ENCODE assay signal across 1 cellular context in genomic region chr22:36239401-36240171, GRCh38.
A peak's percentile ranks its signal among the peaks of the same experiment; 100 is the strongest.
TF ChIP-seq lines count a peak whose summit lies in the region.

APOL2 (minus strand) TSS chr22:36239527; CDS start chr22:36233162, 6,365 bp downstream.

TF ChIP-seq in IMR-90, 13 proteins besides CTCF, POLR2A, EP300 and RAD21 (continued from another document):
- peak; percentile 46; the same call in 1 of the 2 replicates for TF ChIP-seq USF2 (IDR thresholded peaks at IDR 0.05; ENCODE audit: low read depth, low read length)
- TF ChIP-seq BHLHE40 (IDR thresholded peaks at IDR 0.05; ENCODE audit: low read depth, low read length), result peak; percentile 38; the same call in 1 of the 2 replicates
- TF ChIP-seq RFX5 (IDR thresholded peaks at IDR 0.05; ENCODE audit: low read depth, low read length), result no peak
- no peak for TF ChIP-seq MAZ (IDR thresholded peaks at IDR 0.05; ENCODE audit: borderline replicate concordance, low read depth, low read length)
- peak; percentile 48; the same call in 1 of the 2 replicates for TF ChIP-seq NFE2L2 (IDR thresholded peaks at IDR 0.05; ENCODE audit: low read depth, low read length)
- no peak for TF ChIP-seq MAFK (IDR thresholded peaks at IDR 0.05; ENCODE audit: low read depth, low read length)
- peak; percentile 94 for TF ChIP-seq MXI1 (IDR thresholded peaks at IDR 0.05; ENCODE audit: borderline replicate concordance, low read depth, low read length)
- no peak for TF ChIP-seq CEBPB (IDR thresholded peaks at IDR 0.05; ENCODE audit: low read depth, low read length)
- TF ChIP-seq FOS (IDR thresholded peaks at IDR 0.05; ENCODE audit: low read depth, low read length), result no peak
- peak; percentile 63 for TF ChIP-seq SMC3 (IDR thresholded peaks at IDR 0.05; ENCODE audit: low read depth, low read length)
- no peak for TF ChIP-seq CHD1 (IDR thresholded peaks at IDR 0.05; ENCODE audit: low read depth, low read length)
TF ChIP-seq in IMR-90: peak in this region for 5.
